12 cellular contexts compared by ENCODE assay signal in genomic region chr7:3493499-3493898, GRCh38.
DNase-seq lines count a peak whose midpoint lies in the region; ATAC-seq and TF ChIP-seq lines count a peak whose summit lies in the region.
"Had no signal": no experiment of that assay in that cellular context is flagged by ENCODE, and none has a peak within 500 bp of the region (broad histone marks: within the 10 kb centered on the region; RNA-seq: fewer than 3 reads in every experiment).

No MANE protein-coding gene starts in this region.

- H3K9me3 ChIP-seq in mesenchymal stem cell (ENCODE audit: control insufficient read depth, low read length) (peaks cover 4% of the 10 kb centered on the region), heart right ventricle (no peaks in the 10 kb centered on the region)
- H3K9me3 ChIP-seq: BLaER1 had no signal

- H3K4ac ChIP-seq in mesenchymal stem cell (ENCODE audit: low read depth in 1 of 2, low read length in 2 of 2), result no peak overlapping the region

- H3K23ac ChIP-seq in mesenchymal stem cell (ENCODE audit: low read length in 2 of 2), result no peak overlapping the region

- peak; percentile 88 for DNase-seq in NCI-H226
- peak; percentile 55 for DNase-seq in dermis blood vessel endothelial cell
- peak; percentile 54 for DNase-seq in mesenchymal stem cell
- DNase-seq in dorsolateral prefrontal cortex, result no peak
- DNase-seq in activated CD8-positive, alpha-beta memory T cell treated with anti-CD3 and anti-CD28 coated beads, Interleukin-2, amount 50 U/mL, for 48 hours, result no peak
- no peak for DNase-seq in heart right ventricle
- DNase-seq: GF-D8, glutamatergic neuron, midbrain had no signal

- intact Hi-C loops in dorsolateral prefrontal cortex (cut with DNase I), result no loop called here
- intact Hi-C loops in heart right ventricle (cut with DNase I), result loop anchor here in 1 of 10 donors (5.0 kb wide), 1 partner anchor 1811 kb away; no protein-coding TSS in a partner anchor

- TF ChIP-seq CTCF in dorsolateral prefrontal cortex (IDR thresholded peaks at IDR 0.05 in 54 of 56, conservative IDR thresholded peaks at IDR 0.05 in 2 of 56; ENCODE audit: low read depth in 1 of 56, partially characterized antibody in 56 of 56), result no peak
- TF ChIP-seq CTCF in heart right ventricle (IDR thresholded peaks at IDR 0.05), result no peak

- peaks cover 7% of the 10 kb centered on the region for H3K27me3 Mint-ChIP-seq in stimulated activated memory B cell treated with anti-CD40 and anti-IgM and Interleukin-4, amounts not matched to agents 10 μg/mL and 1 μg/mL and 100 μg/mL, for 72 hours

- no peak for ATAC-seq in stimulated activated memory B cell treated with anti-CD40 and anti-IgM and Interleukin-4, amounts not matched to agents 10 μg/mL and 1 μg/mL and 100 μg/mL, for 72 hours
- ATAC-seq in heart right ventricle, result no peak

- H3K79me2 ChIP-seq in ACC112 (ENCODE audit: control insufficient read depth, insufficient read depth, low read length, unreplicated experiment), result no peaks in the 10 kb centered on the region

- H2BK15ac ChIP-seq in mesenchymal stem cell (ENCODE audit: low read depth, poor library complexity, severe bottlenecking), result no peak overlapping the region

- H3K79me1 ChIP-seq in mesenchymal stem cell (replicated peaks; ENCODE audit: low read length, poor library complexity, severe bottlenecking), result peaks cover 12% of the 10 kb centered on the region

- H2AFZ ChIP-seq in ACC112 (ENCODE audit: low read length, unreplicated experiment) (peak overlapping the region; percentile 48), mesenchymal stem cell (ENCODE audit: low read depth, low read length) (no peak overlapping the region)

- no peak overlapping the region for H2BK12ac ChIP-seq in mesenchymal stem cell (ENCODE audit: low read length in 2 of 2)

- no peak overlapping the region for H4K91ac ChIP-seq in mesenchymal stem cell (ENCODE audit: low read length)

- peaks cover 4% of the 10 kb centered on the region for H3K4me1 ChIP-seq in ACC112 (ENCODE audit: control insufficient read depth, insufficient read depth, low read length, unreplicated experiment)
- peaks cover 2% of the 10 kb centered on the region for H3K4me1 ChIP-seq in mesenchymal stem cell (ENCODE audit: control insufficient read depth, insufficient read depth, low read depth, low read length)
- peaks cover 0 to 4% (median 0%) of the 10 kb centered on the region in 9 donors for H3K4me1 ChIP-seq in heart right ventricle
- H3K4me1 ChIP-seq: BLaER1 had no signal

- no peak overlapping the region for H3K4me3 Mint-ChIP-seq in stimulated activated memory B cell treated with anti-CD40 and anti-IgM and Interleukin-4, amounts not matched to agents 10 μg/mL and 1 μg/mL and 100 μg/mL, for 72 hours

- H3K27ac Mint-ChIP-seq in stimulated activated memory B cell treated with anti-CD40 and anti-IgM and Interleukin-4, amounts not matched to agents 10 μg/mL and 1 μg/mL and 100 μg/mL, for 72 hours, result no peak overlapping the region

- H3K36me3 Mint-ChIP-seq in stimulated activated memory B cell treated with anti-CD40 and anti-IgM and Interleukin-4, amounts not matched to agents 10 μg/mL and 1 μg/mL and 100 μg/mL, for 72 hours, result no peaks in the 10 kb centered on the region

- no peak overlapping the region for H3K18ac ChIP-seq in mesenchymal stem cell (ENCODE audit: low read depth in 1 of 2, low read length in 2 of 2)

- no peak overlapping the region for H2BK120ac ChIP-seq in mesenchymal stem cell (ENCODE audit: low read depth, low read length)

- H3K27me3 ChIP-seq in ACC112 (ENCODE audit: insufficient read depth, low read length) (no peaks in the 10 kb centered on the region), mesenchymal stem cell (ENCODE audit: control insufficient read depth in 1 of 2, insufficient read depth in 1 of 2, low read length in 2 of 2) (no peaks in the 10 kb centered on the region), dorsolateral prefrontal cortex (no peaks in the 10 kb centered on the region), heart right ventricle (no peaks in the 10 kb centered on the region)
- H3K27me3 ChIP-seq: BLaER1 had no signal

- H3K4me3 ChIP-seq in ACC112 (ENCODE audit: low read depth, low read length) (peak overlapping the region; percentile 52; the same call in 1 of the 2 replicates), mesenchymal stem cell (ENCODE audit: insufficient read depth in 1 of 2, low read depth in 1 of 2, low read length in 2 of 2) (no peak overlapping the region), dorsolateral prefrontal cortex (no peak overlapping the region), heart right ventricle (no peak overlapping the region)
- H3K4me3 ChIP-seq: BLaER1 had no signal

- H3K9me3 Mint-ChIP-seq in stimulated activated memory B cell treated with anti-CD40 and anti-IgM and Interleukin-4, amounts not matched to agents 10 μg/mL and 1 μg/mL and 100 μg/mL, for 72 hours, result no peaks in the 10 kb centered on the region

- H2BK5ac ChIP-seq in mesenchymal stem cell (ENCODE audit: low read depth, low read length, poor library complexity, severe bottlenecking), result no peak overlapping the region

- H3K27ac ChIP-seq in ACC112 (ENCODE audit: low read depth, low read length) (peak overlapping the region; percentile 42), mesenchymal stem cell (ENCODE audit: low read length, poor library complexity, severe bottlenecking) (peak overlapping the region; percentile 85), dorsolateral prefrontal cortex (no peak overlapping the region), heart right ventricle (no peak overlapping the region)
- H3K27ac ChIP-seq: BLaER1 had no signal

- no peaks in the 10 kb centered on the region for H3K4me1 Mint-ChIP-seq in stimulated activated memory B cell treated with anti-CD40 and anti-IgM and Interleukin-4, amounts not matched to agents 10 μg/mL and 1 μg/mL and 100 μg/mL, for 72 hours

- H2AK5ac ChIP-seq in mesenchymal stem cell (ENCODE audit: low read length, severe bottlenecking), result no peak overlapping the region

- no peaks in the 10 kb centered on the region for H3K36me3 ChIP-seq in ACC112 (ENCODE audit: insufficient read depth, low read length)
- H3K36me3 ChIP-seq in mesenchymal stem cell (ENCODE audit: control insufficient read depth in 1 of 2, insufficient read depth in 2 of 2, low read depth in 1 of 2, low read length in 2 of 2), result no peaks in the 10 kb centered on the region
- no peaks in the 10 kb centered on the region for H3K36me3 ChIP-seq in heart right ventricle
- H3K36me3 ChIP-seq: BLaER1 had no signal

- no peak overlapping the region for H3K4me2 ChIP-seq in mesenchymal stem cell (ENCODE audit: low read length, poor library complexity, severe bottlenecking)
- H3K4me2 ChIP-seq: BLaER1 had no signal

- no peak overlapping the region for H4K8ac ChIP-seq in mesenchymal stem cell (ENCODE audit: low read length)

- peak overlapping the region; percentile 12 for H3K9ac ChIP-seq in mesenchymal stem cell (ENCODE audit: low read length)
- H3K9ac ChIP-seq: BLaER1 had no signal

- no peak overlapping the region for H3K14ac ChIP-seq in mesenchymal stem cell (ENCODE audit: low read length in 2 of 2)

Comparison
In these comparisons a context has a peak if more than half of its experiments do, and no peak if none do; other contexts are left out.
1. H3K27ac ChIP-seq: peak in ACC112 (single experiment) and mesenchymal stem cell (single experiment); none in dorsolateral prefrontal cortex (0 of 59) and heart right ventricle (0 of 10).
2. DNase-seq: peak in NCI-H226 (single experiment), dermis blood vessel endothelial cell (single experiment) and mesenchymal stem cell (single experiment); none in dorsolateral prefrontal cortex (0 of 10), activated CD8-positive, alpha-beta memory T cell treated with anti-CD3 and anti-CD28 coated beads, Interleukin-2, amount 50 U/mL, for 48 hours (single experiment) and heart right ventricle (0 of 2).